22 cellular contexts compared by ENCODE assay signal in genomic region chr12:10900972-10901371, GRCh38. TPM values are rescaled to one million over a fixed set of nuclear protein-coding genes. Genes with fewer than 3 reads are reported as not detected.
DNase-seq lines count a peak whose midpoint lies in the region; ATAC-seq, FAIRE-seq and TF ChIP-seq lines count a peak whose summit lies in the region.
"Had no signal": no experiment of that assay in that cellular context is flagged by ENCODE, and none has a peak within 500 bp of the region (broad histone marks: within the 10 kb centered on the region; RNA-seq: fewer than 3 reads in every experiment).

No MANE protein-coding gene starts in this region.

- H3K4me1 ChIP-seq in trophoblast cell (ENCODE audit: control insufficient read depth in 1 of 2, insufficient read depth in 2 of 2, low read length in 2 of 2): no peaks in the 10 kb centered on the region

- no peak overlapping the region for H2BK12ac ChIP-seq in trophoblast cell (ENCODE audit: low read length)

- H3K9me3 ChIP-seq in trophoblast cell (ENCODE audit: insufficient read depth, low read depth, low read length): peaks cover 1% of the 10 kb centered on the region

- H2BK120ac ChIP-seq in trophoblast cell (ENCODE audit: insufficient read depth, low read length, poor library complexity): no peak overlapping the region

- no peak overlapping the region for H3K4me3 Mint-ChIP-seq in activated CD4-positive, alpha-beta memory T cell treated with anti-CD3 and anti-CD28 coated beads for 36 hours
- H3K4me3 Mint-ChIP-seq: CD4-positive, alpha-beta T cell; H9 had no signal

- no peak overlapping the region for H3K14ac ChIP-seq in trophoblast cell (ENCODE audit: low read length)

- TF ChIP-seq CTCF in bronchial epithelial cell (IDR thresholded peaks at IDR 0.05; ENCODE audit: insufficient read depth, low read length, severe bottlenecking): no peak

- H3K18ac ChIP-seq in trophoblast cell (ENCODE audit: low read length): no peak overlapping the region

- intact Hi-C loops in activated CD4-positive, alpha-beta memory T cell treated with anti-CD3 and anti-CD28 coated beads for 36 hours (cut with micrococcal nuclease): no loop called here

- no peak overlapping the region for H3K27ac ChIP-seq in trophoblast cell (ENCODE audit: low read depth, low read length)
- H3K27ac ChIP-seq: C4-2B had no signal

- H3K79me2 ChIP-seq in trophoblast cell (ENCODE audit: control insufficient read depth, insufficient read depth, low read length, poor library complexity): no peaks in the 10 kb centered on the region

- H3K27ac Mint-ChIP-seq in activated CD4-positive, alpha-beta memory T cell treated with anti-CD3 and anti-CD28 coated beads for 36 hours: no peak overlapping the region
- H3K27ac Mint-ChIP-seq: CD4-positive, alpha-beta T cell had no signal

- peaks cover 27% of the 10 kb centered on the region for H3K36me3 Mint-ChIP-seq in activated CD4-positive, alpha-beta memory T cell treated with anti-CD3 and anti-CD28 coated beads for 36 hours

- H3K4me3 ChIP-seq in bronchial epithelial cell (ENCODE audit: low read depth, low read length): no peak overlapping the region
- H3K4me3 ChIP-seq in trophoblast cell (ENCODE audit: low read depth, low read length): no peak overlapping the region

- POLR2A ChIA-PET in activated CD4-positive, alpha-beta memory T cell treated with anti-CD3 and anti-CD28 coated beads for 36 hours (lab: Charles Lee): no interaction called here

- peak overlapping the region; percentile 23 for H3K9ac ChIP-seq in trophoblast cell (ENCODE audit: low read length)

- H2AK5ac ChIP-seq in trophoblast cell (ENCODE audit: low read length): no peak overlapping the region

- no peaks in the 10 kb centered on the region for H3K4me1 Mint-ChIP-seq in activated CD4-positive, alpha-beta memory T cell treated with anti-CD3 and anti-CD28 coated beads for 36 hours (ENCODE audit: low read depth)
- H3K4me1 Mint-ChIP-seq: H9 had no signal

- H3K23ac ChIP-seq in trophoblast cell (ENCODE audit: low read length): no peak overlapping the region

- H3K79me1 ChIP-seq in trophoblast cell (ENCODE audit: low read length): no peaks in the 10 kb centered on the region

- no peak overlapping the region for H2BK5ac ChIP-seq in trophoblast cell (ENCODE audit: low read depth, low read length, poor library complexity)

- no peaks in the 10 kb centered on the region for H3K27me3 Mint-ChIP-seq in activated CD4-positive, alpha-beta memory T cell treated with anti-CD3 and anti-CD28 coated beads for 36 hours
- H3K27me3 Mint-ChIP-seq: CD4-positive, alpha-beta T cell had no signal

- DNase-seq in bronchial epithelial cell (ENCODE audit: low read depth) (no peak), trophoblast cell (no peak), NCI-H69 (lab: John Stamatoyannopoulos, UW) (no peak)
- no peak for DNase-seq in activated CD4-positive, alpha-beta memory T cell treated with anti-CD3 and anti-CD28 coated beads for 36 hours
- DNase-seq: ACHN; AML-193; CD4-positive, alpha-beta T cell; DMS153; DMS79; GDM1; H9; IMR-90 had no signal

- ATAC-seq in esophagus mucosa (peak; percentile 82), GM21390 (IDR thresholded peaks at IDR 0.05; ENCODE audit: unreplicated experiment) (no peak)

- H4K12ac ChIP-seq in trophoblast cell (ENCODE audit: low read depth, low read length): no peak overlapping the region

- H4K91ac ChIP-seq in trophoblast cell (ENCODE audit: low read depth, low read length): no peak overlapping the region

- H3K4me2 ChIP-seq in trophoblast cell (ENCODE audit: low read length): no peak overlapping the region

- WGBS in trophoblast cell (ENCODE audit: extremely low coverage, insufficient coverage, insufficient read length): no CpG with 5 or more reads among the region's 1 CpG

- H4K8ac ChIP-seq in trophoblast cell (ENCODE audit: low read depth, low read length): no peak overlapping the region

- H2AFZ ChIP-seq in trophoblast cell (ENCODE audit: insufficient read depth, low read length, poor library complexity): no peak overlapping the region

- CTCF ChIA-PET in activated CD4-positive, alpha-beta memory T cell treated with anti-CD3 and anti-CD28 coated beads for 36 hours (lab: Charles Lee): no interaction called here

- peaks cover 34% of the 10 kb centered on the region for H3K9me3 Mint-ChIP-seq in activated CD4-positive, alpha-beta memory T cell treated with anti-CD3 and anti-CD28 coated beads for 36 hours

- FAIRE-seq in bronchial epithelial cell (lab: Jason Lieb, UNC): peak; percentile 77
- FAIRE-seq: A204.1, GM12892, GM18507, H1, HTR-8/SVneo had no signal

- H3K36me3 ChIP-seq in bronchial epithelial cell (ENCODE audit: control insufficient read depth, insufficient read depth, low read length): no peaks in the 10 kb centered on the region
- no peaks in the 10 kb centered on the region for H3K36me3 ChIP-seq in trophoblast cell (ENCODE audit: control insufficient read depth in 1 of 2, insufficient read depth in 2 of 2, low read length in 2 of 2)

- H3K4ac ChIP-seq in trophoblast cell (ENCODE audit: low read depth, low read length): no peak overlapping the region

- H3K27me3 ChIP-seq in bronchial epithelial cell (ENCODE audit: control insufficient read depth, insufficient read depth, low read length): no peaks in the 10 kb centered on the region
- no peaks in the 10 kb centered on the region for H3K27me3 ChIP-seq in trophoblast cell (ENCODE audit: insufficient read depth, low read length)

RNA-seq across cellular contexts. Expression of gene TAS2R13, which starts 8.4 kb away (rescaled TPM):
- total RNA-seq in bronchial epithelial cell (0.38 and 1.1 TPM in 2 replicates), esophagus mucosa (0.44 TPM)
- not detected in 2 replicates for polyA plus RNA-seq in trophoblast cell (2013)
- not detected for total RNA-seq in activated CD4-positive, alpha-beta memory T cell treated with anti-CD3 and anti-CD28 coated beads for 36 hours
- polyA plus RNA-seq: BJ had no signal

RNA-seq across cellular contexts. Expression of gene PRH1, which starts 16.9 kb away (rescaled TPM):
- total RNA-seq in bronchial epithelial cell (13.3 and 13.7 TPM in 2 replicates), esophagus mucosa (7.5 TPM)
- 1.4 and 2.5 TPM in 2 replicates for polyA plus RNA-seq in trophoblast cell (2013)
- 1 to 10 TPM; 6.5 to 6.6 TPM for total RNA-seq in activated CD4-positive, alpha-beta memory T cell treated with anti-CD3 and anti-CD28 coated beads for 36 hours

RNA-seq across cellular contexts. Expression of gene PRH2, which starts 28.1 kb away (rescaled TPM):
- total RNA-seq in bronchial epithelial cell (0.38 TPM in 1 of 2 replicates, not detected in the other), esophagus mucosa (not detected)
- 0.10 TPM in 1 of 2 replicates, not detected in the other for polyA plus RNA-seq in trophoblast cell (2013)
- not detected for total RNA-seq in activated CD4-positive, alpha-beta memory T cell treated with anti-CD3 and anti-CD28 coated beads for 36 hours
- total RNA-seq: CD4-positive, alpha-beta T cell; Daoy; H1; H9; IMR-90 had no signal
- polyA plus RNA-seq: H1 had no signal

RNA-seq across cellular contexts. Expression of gene TAS2R14, which starts 38.1 kb away (rescaled TPM):
- total RNA-seq in bronchial epithelial cell (1.1 and 1.2 TPM in 2 replicates), esophagus mucosa (0.80 TPM)
- polyA plus RNA-seq in trophoblast cell (2013): 0.27 and 0.29 TPM in 2 replicates
- total RNA-seq in activated CD4-positive, alpha-beta memory T cell treated with anti-CD3 and anti-CD28 coated beads for 36 hours: 1 to 10 TPM in 1 of 2 experiments, under 1 TPM in 1; 0.62 to 1.2 TPM
- total RNA-seq: Daoy had no signal

RNA-seq across cellular contexts. Expression of gene PRR4, which starts 51.7 kb away (rescaled TPM):
- total RNA-seq in bronchial epithelial cell: 0.53 TPM in 1 of 2 replicates, not detected in the other
- total RNA-seq in esophagus mucosa: 0.64 TPM
- 3.4 and 3.9 TPM in 2 replicates for polyA plus RNA-seq in trophoblast cell (2013)
- total RNA-seq in activated CD4-positive, alpha-beta memory T cell treated with anti-CD3 and anti-CD28 coated beads for 36 hours: under 1 TPM in 1 of 2 experiments, not detected in 1; 0.57 TPM
- total RNA-seq: CD4-positive, alpha-beta T cell; H1 had no signal
